8 cellular contexts compared by ENCODE assay signal in genomic region chr2:20429528-20429927, GRCh38. TPM values are rescaled to one million over a fixed set of nuclear protein-coding genes. Genes with fewer than 3 reads are reported as not detected.
DNase-seq lines count a peak whose midpoint lies in the region; ATAC-seq and TF ChIP-seq lines count a peak whose summit lies in the region.

No MANE protein-coding gene starts in this region.

- no peaks in the 10 kb centered on the region for H3F3A ChIP-seq in neural progenitor cell (ENCODE audit: low read depth)

- TF ChIP-seq CTCF in epithelial cell of esophagus (IDR thresholded peaks at IDR 0.05; ENCODE audit: insufficient read depth, low read depth, low read length, missing control alignments) (no peak), neural progenitor cell (IDR thresholded peaks at IDR 0.05) (no peak)

- DNase-seq in epithelial cell of esophagus (ENCODE audit: low read depth) (peak; percentile 68), neural progenitor cell (ENCODE audit: low spot score) (no peak), C1 segment of cervical spinal cord (lab: John Stamatoyannopoulos, UW) (no peak), NCI-H524 (lab: John Stamatoyannopoulos, UW) (no peak)
- no peak for DNase-seq in activated naive CD4-positive, alpha-beta T cell treated with anti-CD3 and anti-CD28 coated beads, Interleukin-2, amount 10 ng/mL, durations not matched to agents 7 days and 5 days

- ATAC-seq in GM19468 (IDR thresholded peaks at IDR 0.05; ENCODE audit: extremely low read depth, unreplicated experiment) = peak; percentile 48
- peak; percentile 58 for ATAC-seq in HG03139 (IDR thresholded peaks at IDR 0.05; ENCODE audit: unreplicated experiment)

- no peak overlapping the region for H3K9ac ChIP-seq in subcutaneous abdominal adipose tissue (ENCODE audit: low read length in 5 of 5)
- H3K9ac ChIP-seq in neural progenitor cell = no peak overlapping the region

- H3K36me3 Mint-ChIP-seq in neural progenitor cell = no peaks in the 10 kb centered on the region
- H3K36me3 Mint-ChIP-seq in activated naive CD4-positive, alpha-beta T cell treated with anti-CD3 and anti-CD28 coated beads, Interleukin-2, amount 10 ng/mL, durations not matched to agents 7 days and 5 days = no peaks in the 10 kb centered on the region

- no peaks in the 10 kb centered on the region for H3K9me3 Mint-ChIP-seq in neural progenitor cell
- no peaks in the 10 kb centered on the region for H3K9me3 Mint-ChIP-seq in activated naive CD4-positive, alpha-beta T cell treated with anti-CD3 and anti-CD28 coated beads, Interleukin-2, amount 10 ng/mL, durations not matched to agents 7 days and 5 days

- CTCF ChIA-PET in activated naive CD4-positive, alpha-beta T cell treated with anti-CD3 and anti-CD28 coated beads, Interleukin-2, amount 10 ng/mL, durations not matched to agents 7 days and 5 days (lab: Charles Lee) = interaction anchor here (1.1 kb wide), 1 partner anchor 18 kb away, joined by 3 read pairs; no protein-coding TSS in a partner anchor

- H2AFZ ChIP-seq in neural progenitor cell (replicated peaks) = no peak overlapping the region

- H4K20me1 ChIP-seq in neural progenitor cell (ENCODE audit: low read depth) = no peaks in the 10 kb centered on the region

- H3K36me3 ChIP-seq in subcutaneous abdominal adipose tissue (ENCODE audit: control insufficient read depth in 5 of 5, insufficient read depth in 5 of 5, low read length in 5 of 5) = no peaks in the 10 kb centered on the region
- H3K36me3 ChIP-seq in neural progenitor cell = no peaks in the 10 kb centered on the region

- no peak overlapping the region for H3K4me3 Mint-ChIP-seq in neural progenitor cell
- H3K4me3 Mint-ChIP-seq in activated naive CD4-positive, alpha-beta T cell treated with anti-CD3 and anti-CD28 coated beads, Interleukin-2, amount 10 ng/mL, durations not matched to agents 7 days and 5 days = no peak overlapping the region

- peaks cover 9 to 55% (median 42%) of the 10 kb centered on the region in 5 donors for H3K4me1 ChIP-seq in subcutaneous abdominal adipose tissue (ENCODE audit: control insufficient read depth in 5 of 5, insufficient read depth in 5 of 5, low read length in 5 of 5)
- no peaks in the 10 kb centered on the region for H3K4me1 ChIP-seq in neural progenitor cell

- no peaks in the 10 kb centered on the region for H3K27me3 ChIP-seq in subcutaneous abdominal adipose tissue (ENCODE audit: control insufficient read depth in 5 of 5, insufficient read depth in 4 of 5, low read length in 5 of 5)
- H3K27me3 ChIP-seq in neural progenitor cell = no peaks in the 10 kb centered on the region

- no peaks in the 10 kb centered on the region for H3K27me3 Mint-ChIP-seq in neural progenitor cell (ENCODE audit: insufficient read depth, low read depth)
- H3K27me3 Mint-ChIP-seq in activated naive CD4-positive, alpha-beta T cell treated with anti-CD3 and anti-CD28 coated beads, Interleukin-2, amount 10 ng/mL, durations not matched to agents 7 days and 5 days = peaks cover 19% of the 10 kb centered on the region

- H3K27ac Mint-ChIP-seq in neural progenitor cell = no peak overlapping the region
- H3K27ac Mint-ChIP-seq in activated naive CD4-positive, alpha-beta T cell treated with anti-CD3 and anti-CD28 coated beads, Interleukin-2, amount 10 ng/mL, durations not matched to agents 7 days and 5 days = no peak overlapping the region

- H3K9me3 ChIP-seq in subcutaneous abdominal adipose tissue (ENCODE audit: control insufficient read depth in 5 of 5, low read length in 5 of 5) = no peaks in the 10 kb centered on the region
- no peaks in the 10 kb centered on the region for H3K9me3 ChIP-seq in neural progenitor cell (ENCODE audit: low read depth)

- no peak overlapping the region for H3K4me3 ChIP-seq in epithelial cell of esophagus (ENCODE audit: low read length)
- peak overlapping the region in 1 of 5 donors; percentile 10 for H3K4me3 ChIP-seq in subcutaneous abdominal adipose tissue (ENCODE audit: low read depth in 1 of 5, low read length in 5 of 5)
- H3K4me3 ChIP-seq in neural progenitor cell = no peak overlapping the region

- H3K27ac ChIP-seq in subcutaneous abdominal adipose tissue (ENCODE audit: low read depth, low read length) (peak overlapping the region; percentile 28), neural progenitor cell (no peak overlapping the region)

- H3K4me1 Mint-ChIP-seq in neural progenitor cell = peaks cover 17% of the 10 kb centered on the region
- H3K4me1 Mint-ChIP-seq in activated naive CD4-positive, alpha-beta T cell treated with anti-CD3 and anti-CD28 coated beads, Interleukin-2, amount 10 ng/mL, durations not matched to agents 7 days and 5 days = peaks cover 17% of the 10 kb centered on the region

- no peak overlapping the region for H3K4me2 ChIP-seq in neural progenitor cell

- no peaks in the 10 kb centered on the region for H3K79me2 ChIP-seq in neural progenitor cell (ENCODE audit: low read depth)

RNA-seq across cellular contexts. Expression of gene RHOB, which starts 17.3 kb away (rescaled TPM):
- total RNA-seq in neural progenitor cell (ENCODE audit: low replicate concordance) = 16.1 and 28.7 TPM in 2 replicates
